ENCODE assay signal across 17 cellular contexts in genomic region chr11:95596011-95596489, GRCh38.
DNase-seq lines count a peak whose midpoint lies in the region; ATAC-seq and TF ChIP-seq lines count a peak whose summit lies in the region.
"Had no signal": no experiment of that assay in that cellular context is flagged by ENCODE, and none has a peak within 500 bp of the region (broad histone marks: within the 10 kb centered on the region; RNA-seq: fewer than 3 reads in every experiment).

No MANE protein-coding gene starts in this region.

- H3K9me3 ChIP-seq in adipocyte (ENCODE audit: control insufficient read depth, low read length) (no peaks in the 10 kb centered on the region), trophoblast cell (ENCODE audit: insufficient read depth, low read depth, low read length) (no peaks in the 10 kb centered on the region), PC-3 (ENCODE audit: low read length) (no peaks in the 10 kb centered on the region), lower lobe of right lung (no peaks in the 10 kb centered on the region)
- H3K9me3 ChIP-seq: ovary, spleen had no signal

- H3K9ac ChIP-seq in adipocyte (ENCODE audit: low read length), result peak overlapping the region; percentile 22
- H3K9ac ChIP-seq in trophoblast cell (ENCODE audit: low read length), result no peak overlapping the region
- no peak overlapping the region for H3K9ac ChIP-seq in PC-3 (ENCODE audit: low read length)

- H3K79me1 ChIP-seq in trophoblast cell (ENCODE audit: low read length), result peaks cover 13% of the 10 kb centered on the region

- H3K23ac ChIP-seq in trophoblast cell (ENCODE audit: low read length), result no peak overlapping the region

- H2BK120ac ChIP-seq in trophoblast cell (ENCODE audit: insufficient read depth, low read length, poor library complexity), result no peak overlapping the region

- peak; percentile 44 for DNase-seq in EH (ENCODE audit: low read depth)
- DNase-seq in adipocyte (ENCODE audit: low read depth), result peak; percentile 55
- peak; percentile 23 for DNase-seq in fibroblast of pulmonary artery (ENCODE audit: low read depth)
- peak; percentile 33 to 56 for DNase-seq in trophoblast cell
- no peak for DNase-seq in SK-N-DZ (ENCODE audit: low spot score)
- DNase-seq in PC-3, result no peak
- DNase-seq in lower lobe of right lung, result no peak
- DNase-seq: activated CD4-positive, alpha-beta T cell treated with anti-CD3 and anti-CD28 coated beads for 36 hours; activated T-cell treated with anti-CD3 and anti-CD28 coated beads, Interleukin-2, amount 50 U/mL, for 1 hour; amniotic stem cell; CD4-positive, alpha-beta memory T cell; foreskin melanocyte; NCI-H2029; NCI-H774; ovary; spleen; T-helper 2 cell had no signal

- H3K4me1 ChIP-seq in adipocyte (ENCODE audit: control insufficient read depth, insufficient read depth, low read length) (peaks cover 39% of the 10 kb centered on the region), trophoblast cell (ENCODE audit: control insufficient read depth in 1 of 2, insufficient read depth in 2 of 2, low read length in 2 of 2) (peaks cover 5 to 20% of the 10 kb centered on the region in 2 experiments), PC-3 (ENCODE audit: insufficient read depth, low read length) (no peaks in the 10 kb centered on the region), lower lobe of right lung (no peaks in the 10 kb centered on the region)
- H3K4me1 ChIP-seq: spleen had no signal

- H3F3A ChIP-seq in PC-3 (ENCODE audit: low read length, unreplicated experiment), result no peaks in the 10 kb centered on the region

- no peak overlapping the region for H3K14ac ChIP-seq in trophoblast cell (ENCODE audit: low read length)

- H3K36me3 ChIP-seq in adipocyte (ENCODE audit: control insufficient read depth, insufficient read depth, low read length, severe bottlenecking), result no peaks in the 10 kb centered on the region
- no peaks in the 10 kb centered on the region for H3K36me3 ChIP-seq in trophoblast cell (ENCODE audit: control insufficient read depth in 1 of 2, insufficient read depth in 2 of 2, low read length in 2 of 2)
- H3K36me3 ChIP-seq in PC-3 (ENCODE audit: low read depth, low read length), result no peaks in the 10 kb centered on the region
- H3K36me3 ChIP-seq in lower lobe of right lung, result no peaks in the 10 kb centered on the region
- H3K36me3 ChIP-seq: ovary, spleen had no signal

- TF ChIP-seq CTCF in fibroblast of pulmonary artery (IDR thresholded peaks at IDR 0.05; ENCODE audit: low read length, missing control alignments), result no peak
- no peak for TF ChIP-seq CTCF in PC-3 (conservative IDR thresholded peaks at IDR 0.05; ENCODE audit: low read depth, low read length)
- TF ChIP-seq CTCF in lower lobe of right lung (IDR thresholded peaks at IDR 0.05), result no peak

- peak overlapping the region; percentile 39 for H4K91ac ChIP-seq in trophoblast cell (ENCODE audit: low read depth, low read length)

- H3K79me2 ChIP-seq in trophoblast cell (ENCODE audit: control insufficient read depth, insufficient read depth, low read length, poor library complexity), result no peaks in the 10 kb centered on the region
- no peaks in the 10 kb centered on the region for H3K79me2 ChIP-seq in PC-3 (ENCODE audit: low read length)

- H2BK12ac ChIP-seq in trophoblast cell (ENCODE audit: low read length), result no peak overlapping the region

- H3K4me3 ChIP-seq in adipocyte (ENCODE audit: low read length) (no peak overlapping the region), fibroblast of pulmonary artery (replicated peaks; ENCODE audit: low read depth, low read length) (no peak overlapping the region), trophoblast cell (ENCODE audit: low read depth, low read length) (no peak overlapping the region), PC-3 (ENCODE audit: low read length) (no peak overlapping the region), lower lobe of right lung (no peak overlapping the region)
- H3K4me3 ChIP-seq: ovary, spleen had no signal

- peak overlapping the region; percentile 71 for H2BK5ac ChIP-seq in trophoblast cell (ENCODE audit: low read depth, low read length, poor library complexity)

- H2AFZ ChIP-seq in trophoblast cell (ENCODE audit: insufficient read depth, low read length, poor library complexity), result no peak overlapping the region
- no peak overlapping the region for H2AFZ ChIP-seq in PC-3 (ENCODE audit: low read length)

- no peak overlapping the region for H3K4ac ChIP-seq in trophoblast cell (ENCODE audit: low read depth, low read length)

- H3K18ac ChIP-seq in trophoblast cell (ENCODE audit: low read length), result no peak overlapping the region

- POLR2A ChIA-PET in PC-3 (lab: Charles Lee; ENCODE audit: unreplicated experiment), result interaction anchor here (0.6 kb wide), 1 partner anchor 364 kb away, joined by 3 read pairs; no protein-coding TSS in a partner anchor

- no peaks in the 10 kb centered on the region for H3K9me2 ChIP-seq in PC-3 (replicated peaks; ENCODE audit: low read length)

- no peak overlapping the region for H4K8ac ChIP-seq in trophoblast cell (ENCODE audit: low read depth, low read length)

- H3K4me2 ChIP-seq in trophoblast cell (ENCODE audit: low read length), result no peak overlapping the region
- no peak overlapping the region for H3K4me2 ChIP-seq in PC-3 (ENCODE audit: low read length)

- no CpG with 5 or more reads among the region's 2 CpGs for WGBS in trophoblast cell (ENCODE audit: extremely low coverage, insufficient coverage, insufficient read length)

- intact Hi-C loops in PC-3 (cut with micrococcal nuclease), result no loop called here
- intact Hi-C loops in lower lobe of right lung (cut with DNase I), result no loop called here

- H3K27ac ChIP-seq in trophoblast cell (ENCODE audit: low read depth, low read length), result peak overlapping the region; percentile 86
- no peak overlapping the region for H3K27ac ChIP-seq in PC-3 (ENCODE audit: low read length)
- H3K27ac ChIP-seq in lower lobe of right lung, result no peak overlapping the region
- H3K27ac ChIP-seq: ovary, spleen had no signal

- ATAC-seq in PC-3, result no peak
- ATAC-seq in lower lobe of right lung, result no peak
- ATAC-seq: activated CD4-positive, alpha-beta T cell treated with anti-CD3 and anti-CD28 coated beads for 36 hours had no signal

- no TSS peak for BruUV-seq in PC-3 (replicated peaks; lab: Mats Ljungman, UMichigan)

- H4K20me1 ChIP-seq in PC-3 (ENCODE audit: low read length), result no peaks in the 10 kb centered on the region

- no peak overlapping the region for H4K12ac ChIP-seq in trophoblast cell (ENCODE audit: low read depth, low read length)

- H2AK5ac ChIP-seq in trophoblast cell (ENCODE audit: low read length), result no peak overlapping the region

- H3K27me3 ChIP-seq in adipocyte (replicated peaks; ENCODE audit: control insufficient read depth, insufficient read depth, low read length) (no peaks in the 10 kb centered on the region), trophoblast cell (ENCODE audit: insufficient read depth, low read length) (no peaks in the 10 kb centered on the region), PC-3 (ENCODE audit: low read length) (peaks cover 22% of the 10 kb centered on the region), lower lobe of right lung (ENCODE audit: low read depth) (no peaks in the 10 kb centered on the region)
- H3K27me3 ChIP-seq: ovary, spleen had no signal

- CTCF ChIA-PET in PC-3 (lab: Charles Lee), result no interaction called here

Comparison
In these comparisons a context has a peak if more than half of its experiments do, and no peak if none do; other contexts are left out.
1. DNase-seq: peak in EH (single experiment), adipocyte (single experiment), fibroblast of pulmonary artery (single experiment) and trophoblast cell (2 of 2); none in SK-N-DZ (single experiment), PC-3 (single experiment) and lower lobe of right lung (single experiment).